In genomic region chr1:228139931-228140723, GRCh38 we compare ENCODE assay signal across 1 cellular context.
TF ChIP-seq lines count a peak whose summit lies in the region.

TSS of gene GUK1 (plus strand) at chr1:228140279. CDS start at chr1:228140303, 24 bp downstream.

TF ChIP-seq in HEK293, 187 proteins besides CTCF, POLR2A, EP300 and RAD21 (continued from another document):
- TF ChIP-seq ZNF692 (tag by site-specific recombination; IDR thresholded peaks at IDR 0.05) (peak; percentile 99), ZFHX2 (tag by site-specific recombination; conservative IDR thresholded peaks at IDR 0.05) (peak; percentile 100), ZSCAN30 (tag by site-specific recombination; IDR thresholded peaks at IDR 0.05) (peak; percentile 98), ZNF501 (tag by site-specific recombination; IDR thresholded peaks at IDR 0.05) (peak; percentile 74; the same call in 1 of the 2 replicates), ZNF704 (tag by site-specific recombination; IDR thresholded peaks at IDR 0.05) (0 out of 2 replicates have a peak, but pooled peaks have one; percentile 60), ZNF391 (tag by site-specific recombination; IDR thresholded peaks at IDR 0.05; ENCODE audit: borderline replicate concordance, low read depth) (peak; percentile 85; the same call in 1 of the 2 replicates), ZNF132 (tag by site-specific recombination; IDR thresholded peaks at IDR 0.05; ENCODE audit: borderline replicate concordance) (no peak), ZSCAN5A (tag by site-specific recombination; IDR thresholded peaks at IDR 0.05) (peak; percentile 91), ZNF785 (tag by site-specific recombination; IDR thresholded peaks at IDR 0.05) (peak; percentile 83), ZNF658 (tag by site-specific recombination; IDR thresholded peaks at IDR 0.05) (no peak), ZNF311 (tag by site-specific recombination; IDR thresholded peaks at IDR 0.05; ENCODE audit: borderline replicate concordance) (no peak), ATF2 (tag by site-specific recombination; IDR thresholded peaks at IDR 0.05; ENCODE audit: low read depth) (peak; percentile 99), ZNF292 (tag by site-specific recombination; IDR thresholded peaks at IDR 0.05; ENCODE audit: borderline replicate concordance, low read depth) (no peak), ZSCAN18 (tag by site-specific recombination; IDR thresholded peaks at IDR 0.05) (peak; percentile 49; the same call in 1 of the 2 replicates), ZNF19 (tag by site-specific recombination; IDR thresholded peaks at IDR 0.05; ENCODE audit: low read depth) (no peak), ZNF776 (tag by site-specific recombination; IDR thresholded peaks at IDR 0.05; ENCODE audit: borderline replicate concordance) (no peak), ZNF362 (tag by site-specific recombination; IDR thresholded peaks at IDR 0.05) (no peak), ZNF175 (tag by site-specific recombination; IDR thresholded peaks at IDR 0.05) (no peak), GFI1B (tag by site-specific recombination; IDR thresholded peaks at IDR 0.05) (no peak), ZNF544 (tag by site-specific recombination; IDR thresholded peaks at IDR 0.05) (no peak), FEZF1 (tag by site-specific recombination; IDR thresholded peaks at IDR 0.05) (no peak), ZFP3 (tag by site-specific recombination; IDR thresholded peaks at IDR 0.05; ENCODE audit: low read depth) (no peak), ZBTB11 (tag by site-specific recombination; conservative IDR thresholded peaks at IDR 0.05; ENCODE audit: low read depth) (peak; percentile 93), MYNN (tag by site-specific recombination; IDR thresholded peaks at IDR 0.05; ENCODE audit: borderline replicate concordance) (peak; percentile 69), ZNF223 (tag by site-specific recombination; IDR thresholded peaks at IDR 0.05) (peak; percentile 81; the same call in 1 of the 2 replicates), ZXDB (tag by site-specific recombination; IDR thresholded peaks at IDR 0.05) (peak; percentile 94), SCRT1 (tag by site-specific recombination; IDR thresholded peaks at IDR 0.05; ENCODE audit: borderline replicate concordance) (no peak), ZNF449 (tag by site-specific recombination; IDR thresholded peaks at IDR 0.05) (peak; percentile 86), ZNF274 (IDR thresholded peaks at IDR 0.05; ENCODE audit: low read length) (no peak), ZNF274 (tag by site-specific recombination; IDR thresholded peaks at IDR 0.05; ENCODE audit: borderline replicate concordance) (no peak), ZNF645 (tag by site-specific recombination; IDR thresholded peaks at IDR 0.05) (no peak), ZNF423 (tag by site-specific recombination; IDR thresholded peaks at IDR 0.05) (peak; percentile 78; the same call in 1 of the 2 replicates), HOXA7 (CRISPR knock-in tag; IDR thresholded peaks at IDR 0.05; ENCODE audit: borderline replicate concordance) (no peak), OVOL3 (tag by site-specific recombination; IDR thresholded peaks at IDR 0.05) (0 out of 2 replicates have a peak, but pooled peaks have one; percentile 39), ZNF184 (tag by site-specific recombination; IDR thresholded peaks at IDR 0.05) (peak; percentile 58; the same call in 1 of the 2 replicates), ZNF521 (tag by site-specific recombination; IDR thresholded peaks at IDR 0.05) (no peak), KLF10 (tag by site-specific recombination; IDR thresholded peaks at IDR 0.05) (peak; percentile 98), ZNF792 (tag by site-specific recombination; IDR thresholded peaks at IDR 0.05) (peak; percentile 86), ZNF600 (tag by site-specific recombination; IDR thresholded peaks at IDR 0.05) (peak; percentile 87), TRIM28 (IDR thresholded peaks at IDR 0.05; ENCODE audit: borderline replicate concordance, low read length) (peak; percentile 40; the same call in 1 of the 2 replicates), ZNF174 (tag by site-specific recombination; IDR thresholded peaks at IDR 0.05) (no peak), OSR2 (tag by site-specific recombination; IDR thresholded peaks at IDR 0.05) (no peak), ZBTB44 (tag by site-specific recombination; IDR thresholded peaks at IDR 0.05) (peak; percentile 70; the same call in 1 of the 2 replicates), ZNF202 (tag by site-specific recombination; IDR thresholded peaks at IDR 0.05; ENCODE audit: borderline replicate concordance) (no peak), ZNF530 (tag by site-specific recombination; IDR thresholded peaks at IDR 0.05; ENCODE audit: low read depth) (no peak), GLI4 (tag by site-specific recombination; IDR thresholded peaks at IDR 0.05) (peak; percentile 74; the same call in 1 of the 2 replicates)
